In the genomic region with DNA sequence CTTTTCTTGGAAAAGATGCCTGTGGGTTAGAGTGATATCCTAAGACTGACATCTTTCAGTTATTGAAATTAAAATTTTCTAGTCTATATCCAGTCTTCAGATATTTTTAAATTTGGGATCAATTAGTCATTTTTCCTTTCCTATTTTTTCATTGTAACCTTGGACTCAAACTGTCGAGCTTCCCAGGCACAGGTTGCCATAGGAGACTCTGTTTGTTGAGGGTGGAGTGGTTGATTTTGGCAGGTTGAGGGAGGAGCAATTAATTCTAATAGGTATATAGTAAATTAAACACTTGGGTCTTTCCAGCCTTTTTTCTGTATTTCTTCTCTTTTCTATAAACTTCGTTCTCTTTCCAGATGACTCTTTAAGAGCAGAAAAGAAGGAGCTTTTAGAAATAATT, we compare ENCODE assay signal across 20 cellular contexts.
"Had no signal": no experiment of that assay in that cellular context is flagged by ENCODE, and none has a peak within 500 bp of the region (broad histone marks: within the 10 kb centered on the region; RNA-seq: fewer than 3 reads in every experiment).

No MANE protein-coding gene starts in this region.

- H3K4me3 ChIP-seq: left ventricle myocardium inferior, lower lobe of right lung, right atrium auricular region, sigmoid colon, skin epidermis, thoracic aorta, transverse colon had no signal

- H3K4me1 ChIP-seq: foreskin keratinocyte, left ventricle myocardium inferior, right atrium auricular region, transverse colon had no signal

- DNase-seq: dermis blood vessel endothelial cell; endodermal cell; erythroblast; foreskin keratinocyte; immature natural killer cell; left cardiac atrium; left ventricle myocardium inferior; lower lobe of right lung; natural killer cell; sigmoid colon; stimulated activated CD4-positive, alpha-beta T cell treated with anti-CD3 and anti-CD28 coated beads, Interleukin-2, amount 100 ng/mL, for 24 hours; stimulated activated CD4-positive, alpha-beta T cell treated with anti-CD3 and anti-CD28 coated beads, Interleukin-4, amount 100 ng/mL, for 4 hours; stimulated activated naive B cell treated with anti-CD40 and anti-IgM and Interleukin-4, amounts not matched to agents 10 μg/mL and 1 μg/mL and 100 μg/mL, for 72 hours; stimulated activated naive CD8-positive, alpha-beta T cell treated with anti-CD3 and anti-CD28 coated beads, Interleukin-15, amount 100 ng/mL, for 72 hours; transverse colon had no signal

- H3K27ac ChIP-seq: foreskin keratinocyte, left ventricle myocardium inferior, lower lobe of right lung, right atrium auricular region, sigmoid colon, thoracic aorta, transverse colon had no signal

- H3K36me3 ChIP-seq: left ventricle myocardium inferior, lower lobe of right lung, right atrium auricular region, sigmoid colon, thoracic aorta, transverse colon had no signal

- H3K9me3 ChIP-seq: left ventricle myocardium inferior, lower lobe of right lung, right atrium auricular region, sigmoid colon, thoracic aorta, transverse colon had no signal

- ATAC-seq: foreskin keratinocyte; left cardiac atrium; lower lobe of right lung; natural killer cell; stimulated activated naive B cell treated with anti-CD40 and anti-IgM and Interleukin-4, amounts not matched to agents 10 μg/mL and 1 μg/mL and 100 μg/mL, for 72 hours; stimulated activated naive CD8-positive, alpha-beta T cell treated with anti-CD3 and anti-CD28 coated beads, Interleukin-15, amount 100 ng/mL, for 72 hours had no signal

- FAIRE-seq: endothelial cell of umbilical vein, keratinocyte had no signal

- H3K27me3 ChIP-seq: right atrium auricular region, sigmoid colon, transverse colon had no signal
